In genomic region chr1:24415910-24416665, GRCh38 we compare ENCODE assay signal across 1 cellular context.
A peak's percentile ranks its signal among the peaks of the same experiment; 100 is the strongest.
TF ChIP-seq lines count a peak whose summit lies in the region.

No MANE protein-coding gene starts in this region.

TF ChIP-seq in HepG2, 621 proteins besides CTCF, POLR2A, EP300 and RAD21 (continues in another document):
- TF ChIP-seq ZNF460 (CRISPR knock-in tag; IDR thresholded peaks at IDR 0.05; ENCODE audit: borderline replicate concordance), result peak; percentile 45; the same call in 1 of the 2 replicates
- 0 out of 2 replicates have a peak, but pooled peaks have one; percentile 4 for TF ChIP-seq FOXJ3 (CRISPR knock-in tag; IDR thresholded peaks at IDR 0.05; ENCODE audit: borderline replicate concordance)
- TF ChIP-seq ZNF142 (CRISPR knock-in tag; IDR thresholded peaks at IDR 0.05), result 0 out of 2 replicates have a peak, but pooled peaks have one; percentile 29
- peak; percentile 80 for TF ChIP-seq MTERF4 (CRISPR knock-in tag; IDR thresholded peaks at IDR 0.05)
- TF ChIP-seq SP2 (CRISPR knock-in tag; IDR thresholded peaks at IDR 0.05), result peak; percentile 0
- TF ChIP-seq, protein P1, sequence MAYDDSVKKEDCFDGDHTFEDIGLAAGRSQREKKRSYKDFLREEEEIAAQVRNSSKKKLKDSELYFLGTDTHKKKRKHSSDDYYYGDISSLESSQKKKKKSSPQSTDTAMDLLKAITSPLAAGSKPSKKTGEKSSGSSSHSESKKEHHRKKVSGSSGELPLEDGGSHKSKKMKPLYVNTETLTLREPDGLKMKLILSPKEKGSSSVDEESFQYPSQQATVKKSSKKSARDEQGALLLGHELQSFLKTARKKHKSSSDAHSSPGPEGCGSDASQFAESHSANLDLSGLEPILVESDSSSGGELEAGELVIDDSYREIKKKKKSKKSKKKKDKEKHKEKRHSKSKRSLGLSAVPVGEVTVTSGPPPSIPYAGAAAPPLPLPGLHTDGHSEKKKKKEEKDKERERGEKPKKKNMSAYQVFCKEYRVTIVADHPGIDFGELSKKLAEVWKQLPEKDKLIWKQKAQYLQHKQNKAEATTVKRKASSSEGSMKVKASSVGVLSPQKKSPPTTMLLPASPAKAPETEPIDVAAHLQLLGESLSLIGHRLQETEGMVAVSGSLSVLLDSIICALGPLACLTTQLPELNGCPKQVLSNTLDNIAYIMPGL (CRISPR knock-in tag; IDR thresholded peaks at IDR 0.05; ENCODE audit: borderline replicate concordance in 1 of 2, low read depth in 1 of 2), result peak in 1 of 2 experiments; percentile 16; a peak in 1 of 4 replicates
- TF ChIP-seq ZSCAN29 (CRISPR knock-in tag; conservative IDR thresholded peaks at IDR 0.05), result peak; percentile 38; the same call in 1 of the 2 replicates
- TF ChIP-seq ELF4 (CRISPR knock-in tag; IDR thresholded peaks at IDR 0.05; ENCODE audit: borderline replicate concordance), result peak; percentile 61
- TF ChIP-seq ZNF431 (CRISPR knock-in tag; IDR thresholded peaks at IDR 0.05; ENCODE audit: borderline replicate concordance, low read depth), result 0 out of 2 replicates have a peak, but pooled peaks have one; percentile 42
- TF ChIP-seq ZNF674 (CRISPR knock-in tag; IDR thresholded peaks at IDR 0.05; ENCODE audit: low read depth), result no peak
- TF ChIP-seq ZNF207 (IDR thresholded peaks at IDR 0.05; ENCODE audit: borderline replicate concordance), result no peak
- TF ChIP-seq ZNF605 (CRISPR knock-in tag; IDR thresholded peaks at IDR 0.05), result 0 out of 2 replicates have a peak, but pooled peaks have one; percentile 2
- TF ChIP-seq ZNF687 (CRISPR knock-in tag; IDR thresholded peaks at IDR 0.05), result peak; percentile 39
- 0 out of 2 replicates have a peak, but pooled peaks have one; percentile 15 for TF ChIP-seq ZNF737 (CRISPR knock-in tag; IDR thresholded peaks at IDR 0.05; ENCODE audit: borderline replicate concordance)
- TF ChIP-seq BATF2 (CRISPR knock-in tag; IDR thresholded peaks at IDR 0.05), result no peak
- TF ChIP-seq CREB1 (IDR thresholded peaks at IDR 0.05), result no peak
- peak; percentile 17; the same call in 1 of the 2 replicates for TF ChIP-seq CREB1 (CRISPR knock-in tag; IDR thresholded peaks at IDR 0.05)
- no peak for TF ChIP-seq MXI1 (IDR thresholded peaks at IDR 0.05; ENCODE audit: borderline replicate concordance, low read depth, low read length)
- 0 out of 2 replicates have a peak, but pooled peaks have one; percentile 12 for TF ChIP-seq ZNF232 (CRISPR knock-in tag; IDR thresholded peaks at IDR 0.05; ENCODE audit: borderline replicate concordance)
- peak; percentile 34; the same call in 1 of the 2 replicates for TF ChIP-seq ZNF772 (CRISPR knock-in tag; IDR thresholded peaks at IDR 0.05)
- peak; percentile 24; the same call in 1 of the 2 replicates for TF ChIP-seq MYC (CRISPR knock-in tag; IDR thresholded peaks at IDR 0.05; ENCODE audit: borderline replicate concordance)
- TF ChIP-seq ONECUT2 (CRISPR knock-in tag; IDR thresholded peaks at IDR 0.05), result 0 out of 2 replicates have a peak, but pooled peaks have one; percentile 18
- no peak for TF ChIP-seq RBM22 (optimal IDR thresholded peaks at IDR 0.05; ENCODE audit: low read length)
- TF ChIP-seq, protein P2, sequence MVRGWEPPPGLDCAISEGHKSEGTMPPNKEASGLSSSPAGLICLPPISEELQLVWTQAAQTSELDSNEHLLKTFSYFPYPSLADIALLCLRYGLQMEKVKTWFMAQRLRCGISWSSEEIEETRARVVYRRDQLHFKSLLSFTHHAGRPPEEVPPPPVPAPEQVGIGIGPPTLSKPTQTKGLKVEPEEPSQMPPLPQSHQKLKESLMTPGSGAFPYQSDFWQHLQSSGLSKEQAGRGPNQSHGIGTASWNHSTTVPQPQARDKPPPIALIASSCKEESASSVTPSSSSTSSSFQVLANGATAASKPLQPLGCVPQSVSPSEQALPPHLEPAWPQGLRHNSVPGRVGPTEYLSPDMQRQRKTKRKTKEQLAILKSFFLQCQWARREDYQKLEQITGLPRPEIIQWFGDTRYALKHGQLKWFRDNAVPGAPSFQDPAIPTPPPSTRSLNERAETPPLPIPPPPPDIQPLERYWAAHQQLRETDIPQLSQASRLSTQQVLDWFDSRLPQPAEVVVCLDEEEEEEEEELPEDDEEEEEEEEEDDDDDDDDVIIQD (CRISPR knock-in tag; IDR thresholded peaks at IDR 0.05; ENCODE audit: low read depth), result no peak
- 0 out of 2 replicates have a peak, but pooled peaks have one; percentile 7 for TF ChIP-seq ZNF800 (CRISPR knock-in tag; IDR thresholded peaks at IDR 0.05)
- 0 out of 2 replicates have a peak, but pooled peaks have one; percentile 7 for TF ChIP-seq DMAP1 (CRISPR knock-in tag; IDR thresholded peaks at IDR 0.05)
- TF ChIP-seq SP1 (IDR thresholded peaks at IDR 0.05), result no peak
- 0 out of 2 replicates have a peak, but pooled peaks have one; percentile 4 for TF ChIP-seq SP1 (CRISPR knock-in tag; IDR thresholded peaks at IDR 0.05)
- TF ChIP-seq, protein P3, sequence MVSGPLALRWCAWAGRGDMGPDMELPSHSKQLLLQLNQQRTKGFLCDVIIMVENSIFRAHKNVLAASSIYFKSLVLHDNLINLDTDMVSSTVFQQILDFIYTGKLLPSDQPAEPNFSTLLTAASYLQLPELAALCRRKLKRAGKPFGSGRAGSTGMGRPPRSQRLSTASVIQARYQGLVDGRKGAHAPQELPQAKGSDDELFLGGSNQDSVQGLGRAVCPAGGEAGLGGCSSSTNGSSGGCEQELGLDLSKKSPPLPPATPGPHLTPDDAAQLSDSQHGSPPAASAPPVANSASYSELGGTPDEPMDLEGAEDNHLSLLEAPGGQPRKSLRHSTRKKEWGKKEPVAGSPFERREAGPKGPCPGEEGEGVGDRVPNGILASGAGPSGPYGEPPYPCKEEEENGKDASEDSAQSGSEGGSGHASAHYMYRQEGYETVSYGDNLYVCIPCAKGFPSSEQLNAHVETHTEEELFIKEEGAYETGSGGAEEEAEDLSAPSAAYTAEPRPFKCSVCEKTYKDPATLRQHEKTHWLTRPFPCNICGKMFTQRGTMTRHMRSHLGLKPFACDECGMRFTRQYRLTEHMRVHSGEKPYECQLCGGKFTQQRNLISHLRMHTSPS (CRISPR knock-in tag; IDR thresholded peaks at IDR 0.05; ENCODE audit: low read depth), result 0 out of 2 replicates have a peak, but pooled peaks have one; percentile 2
- TF ChIP-seq ZNF501 (CRISPR knock-in tag; IDR thresholded peaks at IDR 0.05), result no peak
- no peak for TF ChIP-seq GMEB2 (CRISPR knock-in tag; IDR thresholded peaks at IDR 0.05; ENCODE audit: low read depth)
- 0 out of 2 replicates have a peak, but pooled peaks have one; percentile 13 for TF ChIP-seq GATAD1 (CRISPR knock-in tag; IDR thresholded peaks at IDR 0.05)
- peak; percentile 36; the same call in 1 of the 2 replicates for TF ChIP-seq SAP130 (CRISPR knock-in tag; IDR thresholded peaks at IDR 0.05; ENCODE audit: low read depth)
- no peak for TF ChIP-seq GTF3A (CRISPR knock-in tag; conservative IDR thresholded peaks at IDR 0.05)
- TF ChIP-seq SIN3B (IDR thresholded peaks at IDR 0.05; ENCODE audit: low read length), result 0 out of 2 replicates have a peak, but pooled peaks have one; percentile 26
- 0 out of 2 replicates have a peak, but pooled peaks have one; percentile 48 for TF ChIP-seq SMAD9 (CRISPR knock-in tag; IDR thresholded peaks at IDR 0.05)
